Comparison of ENCODE assay signal across 20 cellular contexts in the genomic region with DNA sequence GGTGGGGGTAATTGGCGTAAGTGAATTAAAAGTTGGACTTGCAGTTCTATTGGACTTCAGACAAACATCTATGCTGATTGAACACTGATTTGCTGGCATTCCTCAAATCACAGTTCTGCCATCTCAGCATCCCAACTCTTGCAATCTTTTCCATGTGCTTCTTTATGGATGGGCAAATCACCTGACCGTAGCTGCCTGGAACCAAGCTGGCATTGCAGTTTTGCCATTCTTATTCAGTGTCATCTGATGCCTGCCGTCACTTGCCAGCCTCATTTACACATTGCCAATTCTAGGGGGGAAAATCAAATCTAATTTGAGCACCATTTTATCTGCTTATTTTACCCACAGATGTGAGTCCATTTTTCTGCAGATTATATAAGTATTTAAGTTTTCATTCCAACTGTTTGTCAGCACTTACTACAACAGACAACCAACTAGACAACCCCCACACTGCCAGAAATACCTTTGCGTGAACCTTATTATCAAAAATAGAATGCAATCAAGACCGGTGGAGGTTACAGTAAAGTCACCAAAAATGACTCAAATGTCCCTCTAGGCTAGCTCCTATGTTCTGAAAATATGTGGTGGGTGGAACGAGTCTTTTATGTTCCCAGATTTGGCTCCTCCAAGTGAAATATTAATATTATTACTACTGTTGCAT.
"Had no signal": no experiment of that assay in that cellular context is flagged by ENCODE, and none has a peak within 500 bp of the region (broad histone marks: within the 10 kb centered on the region; RNA-seq: fewer than 3 reads in every experiment).

No MANE protein-coding gene starts in this region.

- H3K4me1 ChIP-seq: pancreas, tibial nerve, upper lobe of right lung, uterus had no signal

- ATAC-seq: effector memory CD8-positive, alpha-beta T cell; left colon; mucosa of descending colon; natural killer cell treated with Interleukin-12 subunit alpha and Interleukin-12 subunit beta and Interleukin-15 and Interleukin-18, amount 100 ng/mL, for 72 hours; pancreas; upper lobe of right lung had no signal

- H3K27ac ChIP-seq: coronary artery, neutrophil, pancreas, thoracic aorta, tibial nerve, upper lobe of right lung, uterus had no signal

- H3K9me3 ChIP-seq: mucosa of descending colon, neutrophil, pancreas, thoracic aorta, tibial nerve, upper lobe of right lung, uterus had no signal

- H3K4me3 ChIP-seq: coronary artery, mucosa of descending colon, pancreas, thoracic aorta, tibial nerve, upper lobe of right lung, uterus had no signal

- H3K27me3 ChIP-seq: neutrophil, pancreas, tibial nerve, upper lobe of right lung, uterus had no signal

- DNase-seq: central memory CD4-positive, alpha-beta T cell; effector memory CD8-positive, alpha-beta T cell; erythroblast; hippocampal formation; left colon; mesenchymal stem cell; mucosa of descending colon; naive B cell; pancreas; small intestine; stimulated activated CD4-positive, alpha-beta T cell treated with anti-CD3 and anti-CD28 coated beads, Interleukin-15, amount 100 ng/mL, for 24 hours; stimulated activated CD4-positive, alpha-beta T cell treated with anti-CD3 and anti-CD28 coated beads, Interleukin-2, amount 100 ng/mL, for 48 hours; stimulated activated naive B cell treated with anti-CD40 and anti-IgM and Interleukin-4, amounts not matched to agents 10 μg/mL and 1 μg/mL and 100 μg/mL, for 72 hours; upper lobe of right lung; uterus had no signal

- H3K36me3 ChIP-seq: neutrophil, pancreas, thoracic aorta, tibial nerve, upper lobe of right lung, uterus had no signal
